1 cellular context compared by ENCODE assay signal in the genomic region with DNA sequence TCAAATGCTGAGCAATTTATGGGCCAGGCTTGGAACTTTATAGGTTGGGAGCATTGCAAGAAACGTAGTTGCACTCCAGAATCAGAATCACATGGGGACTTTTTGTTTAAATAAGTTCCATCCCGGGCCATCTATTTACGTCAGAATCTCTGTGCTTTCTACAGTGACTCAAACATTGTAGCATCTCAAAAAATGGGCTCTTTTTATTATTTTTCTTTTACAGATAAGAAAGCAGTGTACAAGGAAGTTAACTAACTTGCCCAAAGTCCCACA.
TF ChIP-seq lines count a peak whose summit lies in the region.

No MANE protein-coding gene starts in this region.

TF ChIP-seq in K562, 482 proteins besides CTCF, POLR2A, EP300 and RAD21:
- TF ChIP-seq, protein P1, sequence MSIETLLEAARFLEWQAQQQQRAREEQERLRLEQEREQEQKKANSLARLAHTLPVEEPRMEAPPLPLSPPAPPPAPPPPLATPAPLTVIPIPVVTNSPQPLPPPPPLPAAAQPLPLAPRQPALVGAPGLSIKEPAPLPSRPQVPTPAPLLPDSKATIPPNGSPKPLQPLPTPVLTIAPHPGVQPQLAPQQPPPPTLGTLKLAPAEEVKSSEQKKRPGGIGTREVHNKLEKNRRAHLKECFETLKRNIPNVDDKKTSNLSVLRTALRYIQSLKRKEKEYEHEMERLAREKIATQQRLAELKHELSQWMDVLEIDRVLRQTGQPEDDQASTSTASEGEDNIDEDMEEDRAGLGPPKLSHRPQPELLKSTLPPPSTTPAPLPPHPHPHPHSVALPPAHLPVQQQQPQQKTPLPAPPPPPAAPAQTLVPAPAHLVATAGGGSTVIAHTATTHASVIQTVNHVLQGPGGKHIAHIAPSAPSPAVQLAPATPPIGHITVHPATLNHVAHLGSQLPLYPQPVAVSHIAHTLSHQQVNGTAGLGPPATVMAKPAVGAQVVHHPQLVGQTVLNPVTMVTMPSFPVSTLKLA (conservative IDR thresholded peaks at IDR 0.05), result no peak
- TF ChIP-seq EP400 (IDR thresholded peaks at IDR 0.05) (no peak), RBM34 (IDR thresholded peaks at IDR 0.05; ENCODE audit: borderline replicate concordance, insufficient read depth, low read length) (no peak)
